8 cellular contexts compared by ENCODE assay signal in the genomic region with DNA sequence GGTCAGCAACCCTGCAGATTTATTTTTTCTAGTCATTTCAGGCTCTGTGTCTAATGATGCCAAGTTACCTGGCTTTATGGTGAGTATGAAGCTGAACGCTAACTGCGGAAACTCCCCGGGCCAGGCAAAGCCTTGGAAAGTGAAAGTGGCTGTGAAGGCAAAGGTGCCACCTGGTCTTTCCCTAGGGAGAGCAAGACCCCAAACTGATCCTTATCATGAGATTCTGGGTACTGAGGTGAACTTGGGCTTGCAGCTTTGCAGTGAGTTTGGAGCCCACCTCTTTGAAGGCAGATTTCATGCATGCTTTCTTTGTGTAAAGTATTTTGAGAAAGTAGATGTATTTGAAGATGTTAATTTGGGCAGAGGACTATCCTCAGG.
DNase-seq lines count a peak whose midpoint lies in the region; ATAC-seq, FAIRE-seq and TF ChIP-seq lines count a peak whose summit lies in the region.

No MANE protein-coding gene starts in this region.

- no peaks in the 10 kb centered on the region for H3K36me3 Mint-ChIP-seq in activated CD8-positive, alpha-beta T cell treated with anti-CD3 and anti-CD28 coated beads for 36 hours (ENCODE audit: low read depth)
- H3K36me3 Mint-ChIP-seq in activated CD8-positive, alpha-beta T cell treated with anti-CD3 and anti-CD28 coated beads, Interleukin-2, amount 10 ng/mL, durations not matched to agents 7 days and 5 days (ENCODE audit: low read depth), result no peaks in the 10 kb centered on the region
- H3K36me3 Mint-ChIP-seq in osteocyte (ENCODE audit: unreplicated experiment), result no peaks in the 10 kb centered on the region

- TF ChIP-seq EP300 in ovary (IDR thresholded peaks at IDR 0.05), result no peak

- H3K4me3 Mint-ChIP-seq in activated CD8-positive, alpha-beta T cell treated with anti-CD3 and anti-CD28 coated beads for 36 hours, result no peak overlapping the region
- H3K4me3 Mint-ChIP-seq in activated CD8-positive, alpha-beta T cell treated with anti-CD3 and anti-CD28 coated beads, Interleukin-2, amount 10 ng/mL, durations not matched to agents 7 days and 5 days, result no peak overlapping the region
- H3K4me3 Mint-ChIP-seq in osteocyte (ENCODE audit: unreplicated experiment), result no peak overlapping the region

- TF ChIP-seq CTCF in activated CD8-positive, alpha-beta T cell treated with anti-CD3 and anti-CD28 coated beads for 36 hours (IDR thresholded peaks at IDR 0.05), result no peak
- TF ChIP-seq CTCF in ovary (IDR thresholded peaks at IDR 0.05) (no peak), osteocyte (IDR thresholded peaks at IDR 0.05) (no peak)

- no peak for TF ChIP-seq POLR2A in ovary (IDR thresholded peaks at IDR 0.05)

- no peaks in the 10 kb centered on the region for H3K9me3 Mint-ChIP-seq in activated CD8-positive, alpha-beta T cell treated with anti-CD3 and anti-CD28 coated beads for 36 hours
- H3K9me3 Mint-ChIP-seq in activated CD8-positive, alpha-beta T cell treated with anti-CD3 and anti-CD28 coated beads, Interleukin-2, amount 10 ng/mL, durations not matched to agents 7 days and 5 days (ENCODE audit: insufficient read depth), result no peaks in the 10 kb centered on the region
- no peaks in the 10 kb centered on the region for H3K9me3 Mint-ChIP-seq in osteocyte (ENCODE audit: unreplicated experiment)

- 12 to 53% (median 28%) methylated on average over 3 of the region's 3 CpGs for WGBS in small intestine, 3 donors
- 86 to 96% (median 91%) methylated on average over 3 of the region's 3 CpGs for WGBS in ovary, 3 donors

- peaks cover 4% of the 10 kb centered on the region for H3K27me3 Mint-ChIP-seq in activated CD8-positive, alpha-beta T cell treated with anti-CD3 and anti-CD28 coated beads for 36 hours
- H3K27me3 Mint-ChIP-seq in activated CD8-positive, alpha-beta T cell treated with anti-CD3 and anti-CD28 coated beads, Interleukin-2, amount 10 ng/mL, durations not matched to agents 7 days and 5 days (ENCODE audit: low read depth), result peaks cover 4% of the 10 kb centered on the region
- H3K27me3 Mint-ChIP-seq in osteocyte (ENCODE audit: unreplicated experiment), result peaks cover 8% of the 10 kb centered on the region

- H3K27me3 ChIP-seq in adipocyte (replicated peaks; ENCODE audit: control insufficient read depth, insufficient read depth, low read length), result no peaks in the 10 kb centered on the region
- no peaks in the 10 kb centered on the region for H3K27me3 ChIP-seq in small intestine (ENCODE audit: control insufficient read depth in 2 of 2, insufficient read depth in 2 of 2, low read length in 2 of 2)
- no peaks in the 10 kb centered on the region for H3K27me3 ChIP-seq in ovary

- H3K4me1 ChIP-seq in adipocyte (ENCODE audit: control insufficient read depth, insufficient read depth, low read length) (peaks cover 10% of the 10 kb centered on the region), small intestine (ENCODE audit: control insufficient read depth in 2 of 2, insufficient read depth in 1 of 2, low read depth in 1 of 2, low read length in 1 of 2) (no peaks in the 10 kb centered on the region), ovary (ENCODE audit: insufficient read depth) (no peaks in the 10 kb centered on the region)

- intact Hi-C loops in activated CD8-positive, alpha-beta T cell treated with anti-CD3 and anti-CD28 coated beads for 36 hours (cut with micrococcal nuclease), result loop anchor here (5.0 kb wide), 1 partner anchor 235 kb away; no protein-coding TSS in a partner anchor
- intact Hi-C loops in ovary (cut with DNase I), result loop anchor here (2.0 to 5.0 kb wide), 3 partner anchors 525 to 530 kb away; no protein-coding TSS in a partner anchor

- CTCF ChIA-PET in activated CD8-positive, alpha-beta T cell treated with anti-CD3 and anti-CD28 coated beads for 36 hours (lab: Charles Lee), result interaction anchor here (0.5 to 1.0 kb wide), 8 partner anchors 8 to 526 kb away, joined by 3 to 5 read pairs (median 4); no protein-coding TSS in a partner anchor
- CTCF ChIA-PET in activated CD8-positive, alpha-beta T cell treated with anti-CD3 and anti-CD28 coated beads, Interleukin-2, amount 10 ng/mL, durations not matched to agents 7 days and 5 days (lab: Charles Lee), result interaction anchor here (0.6 to 1.2 kb wide), 9 partner anchors 8 to 773 kb away, joined by 3 to 5 read pairs (median 4); a partner anchor contains a TSS

- ATAC-seq in activated CD8-positive, alpha-beta T cell treated with anti-CD3 and anti-CD28 coated beads for 36 hours, result peak; percentile 10
- ATAC-seq in activated CD8-positive, alpha-beta T cell treated with anti-CD3 and anti-CD28 coated beads, Interleukin-2, amount 10 ng/mL, durations not matched to agents 7 days and 5 days, result no peak
- peak; percentile 31 for ATAC-seq in HG02798 (IDR thresholded peaks at IDR 0.05; ENCODE audit: poor library complexity, unreplicated experiment)

- H3K36me3 ChIP-seq in adipocyte (ENCODE audit: control insufficient read depth, insufficient read depth, low read length, severe bottlenecking) (no peaks in the 10 kb centered on the region), small intestine (ENCODE audit: control insufficient read depth in 2 of 2, insufficient read depth in 2 of 2, low read length in 2 of 2) (no peaks in the 10 kb centered on the region), ovary (no peaks in the 10 kb centered on the region)

- FAIRE-seq in small intestine (lab: Jason Lieb, UNC), result no peak

- H3K4me1 Mint-ChIP-seq in activated CD8-positive, alpha-beta T cell treated with anti-CD3 and anti-CD28 coated beads for 36 hours (ENCODE audit: low read depth), result peaks cover 16% of the 10 kb centered on the region
- peaks cover 16% of the 10 kb centered on the region for H3K4me1 Mint-ChIP-seq in activated CD8-positive, alpha-beta T cell treated with anti-CD3 and anti-CD28 coated beads, Interleukin-2, amount 10 ng/mL, durations not matched to agents 7 days and 5 days (ENCODE audit: low read depth)
- H3K4me1 Mint-ChIP-seq in osteocyte (ENCODE audit: unreplicated experiment), result peaks cover 8% of the 10 kb centered on the region

- POLR2A ChIA-PET in activated CD8-positive, alpha-beta T cell treated with anti-CD3 and anti-CD28 coated beads for 36 hours (lab: Charles Lee), result no interaction called here
- POLR2A ChIA-PET in activated CD8-positive, alpha-beta T cell treated with anti-CD3 and anti-CD28 coated beads, Interleukin-2, amount 10 ng/mL, durations not matched to agents 7 days and 5 days (lab: Charles Lee), result no interaction called here

- H3K4me3 ChIP-seq in adipocyte (ENCODE audit: low read length) (no peak overlapping the region), small intestine (ENCODE audit: low read depth in 1 of 2, low read length in 2 of 2) (peak overlapping the region in 1 of 2 donors; percentile 13), ovary (no peak overlapping the region)

- H3K27ac Mint-ChIP-seq in activated CD8-positive, alpha-beta T cell treated with anti-CD3 and anti-CD28 coated beads for 36 hours, result no peak overlapping the region
- no peak overlapping the region for H3K27ac Mint-ChIP-seq in activated CD8-positive, alpha-beta T cell treated with anti-CD3 and anti-CD28 coated beads, Interleukin-2, amount 10 ng/mL, durations not matched to agents 7 days and 5 days
- H3K27ac Mint-ChIP-seq in osteocyte (ENCODE audit: unreplicated experiment), result no peak overlapping the region

- no peak for DNase-seq in activated CD8-positive, alpha-beta T cell treated with anti-CD3 and anti-CD28 coated beads for 36 hours
- DNase-seq in activated CD8-positive, alpha-beta T cell treated with anti-CD3 and anti-CD28 coated beads, Interleukin-2, amount 10 ng/mL, durations not matched to agents 7 days and 5 days, result no peak
- no peak for DNase-seq in adipocyte (ENCODE audit: low read depth)
- DNase-seq in small intestine, result peak; percentile 58
- no peak for DNase-seq in ovary
- DNase-seq in NCI-H2227 treated with DMSO at 0.1 percent for 48 hours (lab: John Stamatoyannopoulos, UW), result no peak
- no peak for DNase-seq in osteocyte (ENCODE audit: extremely low spot score, unreplicated experiment)

- H3K27ac ChIP-seq in small intestine (ENCODE audit: low read depth in 1 of 2, low read length in 1 of 2) (no peak overlapping the region), ovary (no peak overlapping the region)

- H3K9me3 ChIP-seq in adipocyte (ENCODE audit: control insufficient read depth, low read length) (no peaks in the 10 kb centered on the region), small intestine (ENCODE audit: control insufficient read depth, low read depth) (no peaks in the 10 kb centered on the region), ovary (no peaks in the 10 kb centered on the region)

- H3K9ac ChIP-seq in adipocyte (ENCODE audit: low read length), result peak overlapping the region; percentile 78
